1 cellular context compared by ENCODE assay signal in genomic region chr1:1400576-1401456, GRCh38.
TF ChIP-seq lines count a peak whose summit lies in the region.

No MANE protein-coding gene starts in this region.

TF ChIP-seq in H1, 55 proteins besides CTCF, POLR2A, EP300 and RAD21:
- TF ChIP-seq KDM4A (IDR thresholded peaks at IDR 0.05; ENCODE audit: low read depth, low read length, severe bottlenecking), result no peak
- TF ChIP-seq, protein P1, sequence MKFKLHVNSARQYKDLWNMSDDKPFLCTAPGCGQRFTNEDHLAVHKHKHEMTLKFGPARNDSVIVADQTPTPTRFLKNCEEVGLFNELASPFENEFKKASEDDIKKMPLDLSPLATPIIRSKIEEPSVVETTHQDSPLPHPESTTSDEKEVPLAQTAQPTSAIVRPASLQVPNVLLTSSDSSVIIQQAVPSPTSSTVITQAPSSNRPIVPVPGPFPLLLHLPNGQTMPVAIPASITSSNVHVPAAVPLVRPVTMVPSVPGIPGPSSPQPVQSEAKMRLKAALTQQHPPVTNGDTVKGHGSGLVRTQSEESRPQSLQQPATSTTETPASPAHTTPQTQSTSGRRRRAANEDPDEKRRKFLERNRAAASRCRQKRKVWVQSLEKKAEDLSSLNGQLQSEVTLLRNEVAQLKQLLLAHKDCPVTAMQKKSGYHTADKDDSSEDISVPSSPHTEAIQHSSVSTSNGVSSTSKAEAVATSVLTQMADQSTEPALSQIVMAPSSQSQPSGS (IDR thresholded peaks at IDR 0.05; ENCODE audit: low read length), result no peak
